ENCODE assay signal across 21 cellular contexts in the genomic region with DNA sequence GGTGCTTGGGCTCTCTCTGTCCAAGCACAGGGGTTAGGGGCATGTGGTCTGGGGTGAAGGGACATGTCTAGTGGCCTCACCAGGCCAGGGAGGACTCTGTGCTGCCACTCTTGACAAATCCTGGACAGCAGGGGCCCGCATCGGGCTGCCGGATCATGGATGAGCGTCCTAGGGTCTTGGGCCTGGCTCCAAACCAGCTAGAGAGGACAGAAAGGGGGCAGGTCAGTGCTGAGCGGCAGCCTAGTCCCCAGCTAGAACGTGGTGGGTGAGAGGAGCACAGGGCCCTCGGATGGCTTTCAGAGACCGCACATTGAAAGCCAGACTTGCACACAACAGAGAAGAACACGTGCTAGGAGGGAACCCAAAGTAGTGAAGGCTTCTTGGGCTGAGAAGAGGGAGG.
DNase-seq lines count a peak whose midpoint lies in the region; ATAC-seq, FAIRE-seq and TF ChIP-seq lines count a peak whose summit lies in the region.
"Had no signal": no experiment of that assay in that cellular context is flagged by ENCODE, and none has a peak within 500 bp of the region (broad histone marks: within the 10 kb centered on the region; RNA-seq: fewer than 3 reads in every experiment).

No MANE protein-coding gene starts in this region.

- no peak for FAIRE-seq in H1 (lab: Jason Lieb, UNC)
- FAIRE-seq: D721Med, G401.6 had no signal

- peak overlapping the region in 8 of 11 experiments; percentile 64 to 89 (median 80); a peak in 11 of 22 replicates for H3K4me2 ChIP-seq in BLaER1 treated with 17β-estradiol and CSF1 and Interleukin-3, amounts not matched to agents 10 nM and 100 nM
- no peak overlapping the region for H3K4me2 ChIP-seq in H1 (ENCODE audit: insufficient read depth in 1 of 2, low read depth in 2 of 2, low read length in 2 of 2)
- no peak overlapping the region for H3K4me2 ChIP-seq in parathyroid adenoma (ENCODE audit: low read length)

- peaks cover 0 to 38% (median 0%) of the 10 kb centered on the region in 11 experiments; a peak in 8 of 22 replicates for H4K20me1 ChIP-seq in BLaER1 treated with 17β-estradiol and CSF1 and Interleukin-3, amounts not matched to agents 10 nM and 100 nM
- H4K20me1 ChIP-seq in H1 (replicated peaks in 1 of 2; ENCODE audit: control insufficient read depth in 1 of 2, insufficient read depth in 2 of 2, low read length in 2 of 2) = no peaks in the 10 kb centered on the region

- H3K4ac ChIP-seq in H1 (replicated peaks; ENCODE audit: insufficient read length, low read depth, low read length) = no peak overlapping the region

- no peak for TF ChIP-seq POLR2A in H1 (IDR thresholded peaks at IDR 0.05; ENCODE audit: control extremely low read depth in 1 of 2, low read depth in 2 of 2, low read length in 2 of 2)

- CTCF ChIA-PET in H1 (lab: Charles Lee; ENCODE audit: partially characterized antibody) = no interaction called here
- CTCF ChIA-PET in CD8-positive, alpha-beta T cell (lab: Charles Lee) = no interaction called here

- TF ChIP-seq CTCF in H1 (IDR thresholded peaks at IDR 0.05; ENCODE audit: control extremely low read depth in 1 of 3, insufficient read depth in 1 of 3, low read depth in 1 of 3, low read length in 3 of 3) = no peak
- no peak for TF ChIP-seq CTCF in parathyroid adenoma (IDR thresholded peaks at IDR 0.05)
- no peak for TF ChIP-seq CTCF in CD8-positive, alpha-beta T cell (IDR thresholded peaks at IDR 0.05)

- H2AFZ ChIP-seq in H1 (ENCODE audit: low read length) = no peak overlapping the region
- peak overlapping the region; percentile 80 for H2AFZ ChIP-seq in parathyroid adenoma

- H2BK12ac ChIP-seq in H1 (ENCODE audit: low read depth, low read length) = no peak overlapping the region

- H2BK5ac ChIP-seq in H1 (ENCODE audit: low read depth, low read length) = no peak overlapping the region

- no peak overlapping the region for H3K14ac ChIP-seq in H1 (ENCODE audit: insufficient read length)

- no peaks in the 10 kb centered on the region for H3K23me2 ChIP-seq in H1 (ENCODE audit: low read depth, low read length)

- no peak overlapping the region for H3K56ac ChIP-seq in H1 (replicated peaks; ENCODE audit: insufficient read length, low read depth, low read length)

- no peaks in the 10 kb centered on the region for H3K36me3 Mint-ChIP-seq in IgD-negative memory B cell
- peaks cover 3% of the 10 kb centered on the region for H3K36me3 Mint-ChIP-seq in CD8-positive, alpha-beta T cell

- 95% methylated on average over 8 of the region's 9 CpGs; no CpG with 5 or more reads in 1 of the 2 experiments for WGBS in H1 (ENCODE audit: extremely low coverage in 1 of 2, insufficient coverage in 1 of 2, insufficient read length in 1 of 2, insufficient replicate concordance in 2 of 2, low coverage in 1 of 2, low lambda C conversion rate in 2 of 2, missing lambda C conversion rate in 1 of 2), 2 experiments

- H2AK5ac ChIP-seq in H1 (ENCODE audit: low read depth, low read length) = no peak overlapping the region

- no peak overlapping the region for H3K4me3 ChIP-seq in BLaER1 treated with 17β-estradiol and CSF1 and Interleukin-3, amounts not matched to agents 10 nM and 100 nM
- no peak overlapping the region for H3K4me3 ChIP-seq in H1 (ENCODE audit: extremely low read depth in 1 of 4, insufficient read depth in 2 of 4, low read depth in 3 of 4, low read length in 4 of 4)
- no peak overlapping the region for H3K4me3 ChIP-seq in parathyroid adenoma (ENCODE audit: low read depth, low read length)
- H3K4me3 ChIP-seq in CD8-positive, alpha-beta T cell (ENCODE audit: low read depth, low read length) = no peak overlapping the region
- H3K4me3 ChIP-seq: HAP-1, SJCRH30 had no signal

- H3K9me3 Mint-ChIP-seq in IgD-negative memory B cell = no peaks in the 10 kb centered on the region
- H3K9me3 Mint-ChIP-seq in CD8-positive, alpha-beta T cell = no peaks in the 10 kb centered on the region
- H3K9me3 Mint-ChIP-seq: HFFc6 had no signal

- no peaks in the 10 kb centered on the region for H3K27me3 Mint-ChIP-seq in IgD-negative memory B cell
- H3K27me3 Mint-ChIP-seq in CD8-positive, alpha-beta T cell (ENCODE audit: low read depth) = no peaks in the 10 kb centered on the region

- TF ChIP-seq EP300 in H1 (IDR thresholded peaks at IDR 0.05; ENCODE audit: borderline replicate concordance in 1 of 2, low read depth in 2 of 2, low read length in 2 of 2) = no peak

- no peak overlapping the region for H3K9ac ChIP-seq in BLaER1 treated with 17β-estradiol and CSF1 and Interleukin-3, amounts not matched to agents 10 nM and 100 nM
- no peak overlapping the region for H3K9ac ChIP-seq in H1 (replicated peaks in 1 of 4; ENCODE audit: extremely low read depth in 1 of 4, low read depth in 3 of 4, low read length in 3 of 4)
- no peak overlapping the region for H3K9ac ChIP-seq in parathyroid adenoma

- H3K79me2 ChIP-seq in H1 (ENCODE audit: control insufficient read depth in 1 of 2, insufficient read depth in 2 of 2, low read length in 2 of 2) = no peaks in the 10 kb centered on the region
- no peaks in the 10 kb centered on the region for H3K79me2 ChIP-seq in parathyroid adenoma

- no peak overlapping the region for H3K27ac ChIP-seq in BLaER1 treated with 17β-estradiol and CSF1 and Interleukin-3, amounts not matched to agents 10 nM and 100 nM
- H3K27ac ChIP-seq in H1 (ENCODE audit: low read depth, low read length) (no peak overlapping the region), parathyroid adenoma (peak overlapping the region; percentile 67)
- no peak overlapping the region for H3K27ac ChIP-seq in CD8-positive, alpha-beta T cell (ENCODE audit: low read depth, low read length)
- H3K27ac ChIP-seq: SJCRH30 had no signal

- POLR2A ChIA-PET in H1 (lab: Charles Lee; ENCODE audit: partially characterized antibody) = no interaction called here
- POLR2A ChIA-PET in CD8-positive, alpha-beta T cell (lab: Charles Lee) = no interaction called here

- no peak overlapping the region for H2BK15ac ChIP-seq in H1 (ENCODE audit: low read length)

- TF ChIP-seq RAD21 in H1 (IDR thresholded peaks at IDR 0.05 in 1 of 2, conservative IDR thresholded peaks at IDR 0.05 in 1 of 2; ENCODE audit: low read depth in 2 of 2, low read length in 2 of 2) = no peak

- H3K4me1 ChIP-seq in BLaER1 treated with 17β-estradiol and CSF1 and Interleukin-3, amounts not matched to agents 10 nM and 100 nM = peaks cover 23 to 68% (median 56%) of the 10 kb centered on the region in 10 experiments
- H3K4me1 ChIP-seq in H1 (replicated peaks in 1 of 4; ENCODE audit: control insufficient read depth in 3 of 4, insufficient read depth in 4 of 4, low read length in 3 of 4) (peaks cover 0 to 20% (median 9%) of the 10 kb centered on the region in 4 experiments; a peak in 5 of 7 replicates), parathyroid adenoma (peaks cover 15% of the 10 kb centered on the region)
- H3K4me1 ChIP-seq in CD8-positive, alpha-beta T cell (ENCODE audit: insufficient read depth, low read length) = no peaks in the 10 kb centered on the region
- H3K4me1 ChIP-seq: HAP-1, SJCRH30 had no signal

- no peak overlapping the region for H2BK120ac ChIP-seq in H1 (replicated peaks; ENCODE audit: low read depth, low read length)

- H3K27me3 ChIP-seq in BLaER1 treated with 17β-estradiol and CSF1 and Interleukin-3, amounts not matched to agents 10 nM and 100 nM = peaks cover 0 to 7% (median 0%) of the 10 kb centered on the region in 11 experiments; a peak in 2 of 22 replicates
- H3K27me3 ChIP-seq in H1 (replicated peaks in 1 of 4; ENCODE audit: control insufficient read depth in 3 of 4, extremely low read depth in 1 of 4, insufficient read depth in 3 of 4, low read length in 3 of 4) = no peaks in the 10 kb centered on the region
- H3K27me3 ChIP-seq in parathyroid adenoma (ENCODE audit: control insufficient read depth, insufficient read depth, low read length) = no peaks in the 10 kb centered on the region
- H3K27me3 ChIP-seq in CD8-positive, alpha-beta T cell (ENCODE audit: insufficient read depth, low read length) = no peaks in the 10 kb centered on the region
- H3K27me3 ChIP-seq: SJCRH30 had no signal

- H3K36me3 ChIP-seq in BLaER1 treated with 17β-estradiol and CSF1 and Interleukin-3, amounts not matched to agents 10 nM and 100 nM = no peaks in the 10 kb centered on the region
- H3K36me3 ChIP-seq in H1 (ENCODE audit: control insufficient read depth in 2 of 4, insufficient read depth in 4 of 4, low read length in 3 of 4) (no peaks in the 10 kb centered on the region), parathyroid adenoma (ENCODE audit: control insufficient read depth, insufficient read depth, low read length) (no peaks in the 10 kb centered on the region)
- no peaks in the 10 kb centered on the region for H3K36me3 ChIP-seq in CD8-positive, alpha-beta T cell (ENCODE audit: insufficient read depth, low read length)
- H3K36me3 ChIP-seq: HAP-1 had no signal

- H4K5ac ChIP-seq in H1 (ENCODE audit: insufficient read length, low read depth, low read length) = no peak overlapping the region

- H3K4me1 Mint-ChIP-seq in IgD-negative memory B cell = no peaks in the 10 kb centered on the region
- no peaks in the 10 kb centered on the region for H3K4me1 Mint-ChIP-seq in CD8-positive, alpha-beta T cell (ENCODE audit: low read depth)
- H3K4me1 Mint-ChIP-seq: CD14-positive monocyte had no signal

- no peak for ATAC-seq in CD8-positive, alpha-beta T cell
- ATAC-seq: SK-N-SH treated with all-trans-retinoic acid at 6 μM for 48 hours had no signal

- DNase-seq in H1 (ENCODE audit: low read depth in 1 of 2, low spot score in 2 of 2) = no peak
- no peak for DNase-seq in NCI-H345 treated with DMSO at 0.1 percent for 48 hours (lab: John Stamatoyannopoulos, UW; ENCODE audit: unreplicated experiment)
- DNase-seq in midbrain (lab: John Stamatoyannopoulos, UW) = no peak
- no peak for DNase-seq in CD8-positive, alpha-beta T cell
- DNase-seq: HFFc6, KG1, MM.1S, NCI-H2029, NCI-H2227 treated with DMSO at 0.1 percent for 48 hours, NCI-H510A, NCI-H69, RPMI8226, SJCRH30 had no signal

- peak overlapping the region; percentile 23; the same call in 1 of the 2 replicates for H4K8ac ChIP-seq in H1 (ENCODE audit: extremely low read depth, insufficient read depth, low read length)

- H2BK20ac ChIP-seq in H1 (ENCODE audit: low read length) = no peak overlapping the region

- no peak overlapping the region for H3K4me3 Mint-ChIP-seq in IgD-negative memory B cell
- no peak overlapping the region for H3K4me3 Mint-ChIP-seq in CD8-positive, alpha-beta T cell
- H3K4me3 Mint-ChIP-seq: CD14-positive monocyte, HFFc6 had no signal

- H3K27ac Mint-ChIP-seq in IgD-negative memory B cell = peak overlapping the region in 2 of 3 donors; percentile 63 to 94
- no peak overlapping the region for H3K27ac Mint-ChIP-seq in CD8-positive, alpha-beta T cell
- H3K27ac Mint-ChIP-seq: CD14-positive monocyte, HFFc6 had no signal

- no peak overlapping the region for H3K23ac ChIP-seq in H1 (ENCODE audit: insufficient read length)

- H3K9me3 ChIP-seq in BLaER1 treated with 17β-estradiol and CSF1 and Interleukin-3, amounts not matched to agents 10 nM and 100 nM (replicated peaks in 1 of 11) = no peaks in the 10 kb centered on the region
- no peaks in the 10 kb centered on the region; a peak in 1 of 4 replicates for H3K9me3 ChIP-seq in H1 (ENCODE audit: insufficient read depth in 2 of 2, low read depth in 1 of 2, low read length in 1 of 2)
- H3K9me3 ChIP-seq in parathyroid adenoma (ENCODE audit: control insufficient read depth, low read length) = no peaks in the 10 kb centered on the region
- no peaks in the 10 kb centered on the region for H3K9me3 ChIP-seq in CD8-positive, alpha-beta T cell (ENCODE audit: low read length)
- H3K9me3 ChIP-seq: HAP-1, SJCRH30 had no signal

- intact Hi-C loops in CD8-positive, alpha-beta T cell (cut with DNase I, micrococcal nuclease) = no loop called here

- H3K79me1 ChIP-seq in H1 (ENCODE audit: low read depth, low read length) = no peaks in the 10 kb centered on the region

- H3K18ac ChIP-seq in H1 (ENCODE audit: extremely low read depth, low read length) = no peak overlapping the region

- H4K91ac ChIP-seq in H1 (replicated peaks; ENCODE audit: insufficient read length, low read length) = no peak overlapping the region

Comparison
In these comparisons a context has a peak if more than half of its experiments do, and no peak if none do; other contexts are left out.
1. H3K4me2 ChIP-seq: peak in BLaER1 treated with 17β-estradiol and CSF1 and Interleukin-3, amounts not matched to agents 10 nM and 100 nM (8 of 11); none in H1 (0 of 2) and parathyroid adenoma (single experiment).